ENCODE assay signal across 8 cellular contexts in genomic region chr5:32444191-32444945, GRCh38.
A peak's percentile ranks its signal among the peaks of the same experiment; 100 is the strongest.
DNase-seq lines count a peak whose midpoint lies in the region; ATAC-seq and TF ChIP-seq lines count a peak whose summit lies in the region.

Gene ZFR, minus strand, starts transcription at chr5:32444740. Its CDS starts 82 bp downstream, at chr5:32444658.

- TF ChIP-seq CTCF in AG09319 (IDR thresholded peaks at IDR 0.05; ENCODE audit: low read depth, low read length) = no peak

- ATAC-seq in GM19043 (IDR thresholded peaks at IDR 0.05; ENCODE audit: low read depth, unreplicated experiment) (peak; percentile 71), HG03354 (IDR thresholded peaks at IDR 0.05; ENCODE audit: poor library complexity, severe bottlenecking, unreplicated experiment) (peak; percentile 81)

- DNase-seq in AG09319 (ENCODE audit: extremely low read depth, low read depth) (peak; percentile 76), NCI-H446 (lab: John Stamatoyannopoulos, UW) (peak; percentile 87 to 95), islet precursor cell (peak; percentile 96)
- peak; percentile 85 for DNase-seq in activated CD4-positive, CD25-positive, alpha-beta regulatory T cell treated with anti-CD3 and anti-CD28 coated beads, Interleukin-2, amount 50 U/mL, for 16 hours (ENCODE audit: low read depth, low spot score)
- DNase-seq in central memory CD4-positive, alpha-beta T cell = peak; percentile 94
- DNase-seq in stimulated activated CD4-positive, alpha-beta T cell treated with anti-CD3 and anti-CD28 coated beads, Interleukin-12 subunit alpha, Interleukin-12 subunit beta, amount 100 ng/mL, for 4 hours = peak; percentile 91

Comparison
In these comparisons a context has a peak if more than half of its experiments do, and no peak if none do; other contexts are left out.
1. Peak in every context shown above with its lines: DNase-seq and ATAC-seq.